In genomic region chr19:1383311-1384084, GRCh38 we compare ENCODE assay signal across 1 cellular context.
TF ChIP-seq lines count a peak whose summit lies in the region.

TSS of gene NDUFS7 (plus strand) at chr19:1383907. CDS start at chr19:1383927, 20 bp downstream.

TF ChIP-seq in K562, 482 proteins besides CTCF, POLR2A, EP300 and RAD21 (continued from another document):
- TF ChIP-seq E2F1 (CRISPR knock-in tag; IDR thresholded peaks at IDR 0.05) (peak; percentile 90), XRCC3 (IDR thresholded peaks at IDR 0.05) (no peak), ZC3H4 (CRISPR knock-in tag; IDR thresholded peaks at IDR 0.05; ENCODE audit: borderline replicate concordance) (no peak), SIN3A (IDR thresholded peaks at IDR 0.05; ENCODE audit: borderline replicate concordance in 2 of 2, control insufficient read depth in 1 of 2, low read depth in 2 of 2, low read length in 2 of 2) (peak; percentile 94 to 95), DIDO1 (tag; IDR thresholded peaks at IDR 0.05; ENCODE audit: low read depth) (peak; percentile 95), ARID1B (IDR thresholded peaks at IDR 0.05) (peak; percentile 63), POLR3G (IDR thresholded peaks at IDR 0.05; ENCODE audit: extremely low read depth, insufficient read length, insufficient replicate concordance) (peak; percentile 43), ATF3 (IDR thresholded peaks at IDR 0.05) (peak; percentile 65; the same call in 1 of the 2 replicates), ATF3 (CRISPR knock-in tag; conservative IDR thresholded peaks at IDR 0.05) (peak; percentile 97), HMGN3 (IDR thresholded peaks at IDR 0.05; ENCODE audit: borderline replicate concordance, extremely low read depth, insufficient read length, low read depth, low read length) (peak; percentile 98), NR2F6 (CRISPR knock-in tag; IDR thresholded peaks at IDR 0.05) (0 out of 2 replicates have a peak, but pooled peaks have one; percentile 78), ZNF384 (IDR thresholded peaks at IDR 0.05; ENCODE audit: low read depth, low read length) (peak; percentile 59), ZNF398 (CRISPR knock-in tag; IDR thresholded peaks at IDR 0.05) (no peak), JUNB (CRISPR knock-in tag; conservative IDR thresholded peaks at IDR 0.05) (no peak), ZNF347 (CRISPR knock-in tag; IDR thresholded peaks at IDR 0.05; ENCODE audit: low read depth) (no peak), CREM (IDR thresholded peaks at IDR 0.05; ENCODE audit: low read depth) (peak; percentile 93), KAT7 (CRISPR knock-in tag; IDR thresholded peaks at IDR 0.05; ENCODE audit: borderline replicate concordance) (peak; percentile 100; the same call in 1 of the 2 replicates), SMAD2 (IDR thresholded peaks at IDR 0.05; ENCODE audit: low read depth, low read length) (no peak), CCNT2 (IDR thresholded peaks at IDR 0.05; ENCODE audit: borderline replicate concordance, extremely low read depth, insufficient read length, low read depth, low read length) (peak; percentile 88), ZNF75A (CRISPR knock-in tag; IDR thresholded peaks at IDR 0.05) (no peak), GABPB2 (CRISPR knock-in tag; conservative IDR thresholded peaks at IDR 0.05) (no peak), E2F8 (IDR thresholded peaks at IDR 0.05; ENCODE audit: low read depth, partially characterized antibody) (peak; percentile 84), HDAC1 (IDR thresholded peaks at IDR 0.05) (peak; percentile 93 to 100), FOXM1 (IDR thresholded peaks at IDR 0.05; ENCODE audit: low read depth) (peak; percentile 43), FOXM1 (CRISPR knock-in tag; IDR thresholded peaks at IDR 0.05; ENCODE audit: low read depth) (no peak), ETV6 (IDR thresholded peaks at IDR 0.05; ENCODE audit: borderline replicate concordance in 1 of 2, low read depth in 2 of 2, low read length in 1 of 2) (peak in 1 of 2 experiments; percentile 12; a peak in 1 of 4 replicates), ETV6 (CRISPR knock-in tag; IDR thresholded peaks at IDR 0.05; ENCODE audit: borderline replicate concordance) (peak; percentile 88; the same call in 1 of the 2 replicates), SUPT5H (IDR thresholded peaks at IDR 0.05) (peak; percentile 75), MTF1 (CRISPR knock-in tag; IDR thresholded peaks at IDR 0.05; ENCODE audit: borderline replicate concordance) (0 out of 2 replicates have a peak, but pooled peaks have one; percentile 21), MYNN (IDR thresholded peaks at IDR 0.05) (peak; percentile 45), MYNN (CRISPR knock-in tag; IDR thresholded peaks at IDR 0.05) (no peak), HMBOX1 (IDR thresholded peaks at IDR 0.05) (peak; percentile 55; the same call in 1 of the 2 replicates), PRPF4 (IDR thresholded peaks at IDR 0.05; ENCODE audit: insufficient read depth, low read depth, low read length, poor library complexity, severe bottlenecking) (peak; percentile 93), GTF2B (IDR thresholded peaks at IDR 0.05; ENCODE audit: extremely low read depth, insufficient read length) (no peak), MYBL2 (IDR thresholded peaks at IDR 0.05; ENCODE audit: low read depth) (no peak), MYBL2 (CRISPR knock-in tag; IDR thresholded peaks at IDR 0.05; ENCODE audit: borderline replicate concordance) (no peak), ZNF354B (CRISPR knock-in tag; IDR thresholded peaks at IDR 0.05) (no peak)
- TF ChIP-seq, protein P1, sequence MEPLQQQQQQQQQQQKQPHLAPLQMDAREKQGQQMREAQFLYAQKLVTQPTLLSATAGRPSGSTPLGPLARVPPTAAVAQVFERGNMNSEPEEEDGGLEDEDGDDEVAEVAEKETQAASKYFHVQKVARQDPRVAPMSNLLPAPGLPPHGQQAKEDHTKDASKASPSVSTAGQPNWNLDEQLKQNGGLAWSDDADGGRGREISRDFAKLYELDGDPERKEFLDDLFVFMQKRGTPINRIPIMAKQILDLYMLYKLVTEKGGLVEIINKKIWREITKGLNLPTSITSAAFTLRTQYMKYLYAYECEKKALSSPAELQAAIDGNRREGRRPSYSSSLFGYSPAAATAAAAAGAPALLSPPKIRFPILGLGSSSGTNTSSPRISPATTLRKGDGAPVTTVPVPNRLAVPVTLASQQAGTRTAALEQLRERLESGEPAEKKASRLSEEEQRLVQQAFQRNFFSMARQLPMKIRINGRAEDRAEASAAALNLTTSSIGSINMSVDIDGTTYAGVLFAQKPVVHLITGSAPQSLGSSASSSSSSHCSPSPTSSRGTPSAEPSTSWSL (CRISPR knock-in tag; IDR thresholded peaks at IDR 0.05; ENCODE audit: borderline replicate concordance) = 0 out of 2 replicates have a peak, but pooled peaks have one; percentile 26
- TF ChIP-seq, protein P2, sequence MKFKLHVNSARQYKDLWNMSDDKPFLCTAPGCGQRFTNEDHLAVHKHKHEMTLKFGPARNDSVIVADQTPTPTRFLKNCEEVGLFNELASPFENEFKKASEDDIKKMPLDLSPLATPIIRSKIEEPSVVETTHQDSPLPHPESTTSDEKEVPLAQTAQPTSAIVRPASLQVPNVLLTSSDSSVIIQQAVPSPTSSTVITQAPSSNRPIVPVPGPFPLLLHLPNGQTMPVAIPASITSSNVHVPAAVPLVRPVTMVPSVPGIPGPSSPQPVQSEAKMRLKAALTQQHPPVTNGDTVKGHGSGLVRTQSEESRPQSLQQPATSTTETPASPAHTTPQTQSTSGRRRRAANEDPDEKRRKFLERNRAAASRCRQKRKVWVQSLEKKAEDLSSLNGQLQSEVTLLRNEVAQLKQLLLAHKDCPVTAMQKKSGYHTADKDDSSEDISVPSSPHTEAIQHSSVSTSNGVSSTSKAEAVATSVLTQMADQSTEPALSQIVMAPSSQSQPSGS (CRISPR knock-in tag; IDR thresholded peaks at IDR 0.05) = peak; percentile 30; the same call in 1 of the 2 replicates
- TF ChIP-seq, protein P3, sequence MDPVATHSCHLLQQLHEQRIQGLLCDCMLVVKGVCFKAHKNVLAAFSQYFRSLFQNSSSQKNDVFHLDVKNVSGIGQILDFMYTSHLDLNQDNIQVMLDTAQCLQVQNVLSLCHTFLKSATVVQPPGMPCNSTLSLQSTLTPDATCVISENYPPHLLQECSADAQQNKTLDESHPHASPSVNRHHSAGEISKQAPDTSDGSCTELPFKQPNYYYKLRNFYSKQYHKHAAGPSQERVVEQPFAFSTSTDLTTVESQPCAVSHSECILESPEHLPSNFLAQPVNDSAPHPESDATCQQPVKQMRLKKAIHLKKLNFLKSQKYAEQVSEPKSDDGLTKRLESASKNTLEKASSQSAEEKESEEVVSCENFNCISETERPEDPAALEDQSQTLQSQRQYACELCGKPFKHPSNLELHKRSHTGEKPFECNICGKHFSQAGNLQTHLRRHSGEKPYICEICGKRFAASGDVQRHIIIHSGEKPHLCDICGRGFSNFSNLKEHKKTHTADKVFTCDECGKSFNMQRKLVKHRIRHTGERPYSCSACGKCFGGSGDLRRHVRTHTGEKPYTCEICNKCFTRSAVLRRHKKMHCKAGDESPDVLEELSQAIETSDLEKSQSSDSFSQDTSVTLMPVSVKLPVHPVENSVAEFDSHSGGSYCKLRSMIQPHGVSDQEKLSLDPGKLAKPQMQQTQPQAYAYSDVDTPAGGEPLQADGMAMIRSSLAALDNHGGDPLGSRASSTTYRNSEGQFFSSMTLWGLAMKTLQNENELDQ (CRISPR knock-in tag; IDR thresholded peaks at IDR 0.05; ENCODE audit: borderline replicate concordance) = peak; percentile 76; the same call in 1 of the 2 replicates
- TF ChIP-seq, protein P4, sequence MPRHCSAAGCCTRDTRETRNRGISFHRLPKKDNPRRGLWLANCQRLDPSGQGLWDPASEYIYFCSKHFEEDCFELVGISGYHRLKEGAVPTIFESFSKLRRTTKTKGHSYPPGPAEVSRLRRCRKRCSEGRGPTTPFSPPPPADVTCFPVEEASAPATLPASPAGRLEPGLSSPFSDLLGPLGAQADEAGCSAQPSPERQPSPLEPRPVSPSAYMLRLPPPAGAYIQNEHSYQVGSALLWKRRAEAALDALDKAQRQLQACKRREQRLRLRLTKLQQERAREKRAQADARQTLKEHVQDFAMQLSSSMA (CRISPR knock-in tag; IDR thresholded peaks at IDR 0.05) = no peak; the same call in 1 of the 2 replicates
